In the genomic region with DNA sequence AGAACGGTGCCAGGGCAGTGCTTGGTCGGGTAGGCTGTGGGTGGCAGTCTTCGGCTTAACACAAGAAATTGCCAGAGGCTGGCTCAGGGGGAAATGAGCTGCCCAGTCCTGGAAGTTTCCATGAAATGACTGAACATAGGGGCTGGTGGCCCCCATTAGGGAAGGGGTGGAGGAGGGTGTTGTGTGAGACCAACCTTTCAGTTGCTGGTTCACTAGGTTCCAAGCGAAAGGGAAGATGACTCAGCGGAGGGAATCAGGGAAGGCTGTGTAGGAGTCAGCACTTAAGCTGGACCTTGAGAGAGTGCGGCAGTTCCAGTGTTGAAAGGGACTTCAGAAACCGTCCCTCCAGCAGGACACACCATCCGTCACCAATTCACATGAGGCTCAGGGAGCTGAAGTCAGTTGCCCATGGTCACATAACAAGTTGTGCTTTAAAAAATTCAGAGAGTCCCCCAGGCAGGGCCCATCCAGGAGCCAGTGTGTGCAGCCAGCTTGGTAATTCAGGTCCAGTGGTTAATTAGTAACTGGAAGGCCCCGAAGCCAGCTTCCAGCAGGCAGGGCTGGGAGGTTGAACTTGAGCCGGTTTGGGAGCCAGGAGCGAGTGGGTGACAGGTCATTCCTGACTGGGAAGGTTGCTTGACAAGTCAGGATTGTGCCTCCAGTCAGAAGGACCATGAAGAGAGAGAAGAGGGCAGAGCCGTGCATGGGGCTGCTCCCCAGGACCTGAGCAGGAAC, we compare ENCODE assay signal across 11 cellular contexts. TPM values are rescaled to one million over a fixed set of nuclear protein-coding genes. Genes with fewer than 3 reads are reported as not detected.
DNase-seq lines count a peak whose midpoint lies in the region; ATAC-seq and TF ChIP-seq lines count a peak whose summit lies in the region.
"Had no signal": no experiment of that assay in that cellular context is flagged by ENCODE, and none has a peak within 500 bp of the region (broad histone marks: within the 10 kb centered on the region; RNA-seq: fewer than 3 reads in every experiment).

A gene (plus strand): TSS at position 616 of the 735 bp plus-strand sequence. CDS start 7,469 bp downstream, outside the sequence.

- H3K27me3 ChIP-seq in left ventricle myocardium inferior (ENCODE audit: low read depth) (no peaks in the 10 kb centered on the region), upper lobe of right lung (no peaks in the 10 kb centered on the region)
- H3K27me3 ChIP-seq: tibial nerve had no signal

- H3K4me1 ChIP-seq in left ventricle myocardium inferior (peaks cover 6% of the 10 kb centered on the region), upper lobe of right lung (no peaks in the 10 kb centered on the region)
- H3K4me1 ChIP-seq: tibial nerve had no signal

- no peak for ATAC-seq in Right ventricle myocardium superior (ENCODE audit: poor library complexity)
- ATAC-seq in upper lobe of right lung, result peak; percentile 80
- ATAC-seq in GM18858 (IDR thresholded peaks at IDR 0.05; ENCODE audit: unreplicated experiment), result no peak
- no peak for ATAC-seq in HG03139 (IDR thresholded peaks at IDR 0.05; ENCODE audit: unreplicated experiment)
- ATAC-seq: activated T-cell treated with anti-CD3 and anti-CD28 coated beads, Interleukin-2, amount 50 U/mL, for 4 hours had no signal

- H3K36me3 ChIP-seq in left ventricle myocardium inferior (no peaks in the 10 kb centered on the region), upper lobe of right lung (no peaks in the 10 kb centered on the region)
- H3K36me3 ChIP-seq: tibial nerve had no signal

- no peak within 1 kb of the TSS for H3K27ac ChIP-seq in left ventricle myocardium inferior (replicated peaks)
- H3K27ac ChIP-seq in upper lobe of right lung, result no peak within 1 kb of the TSS

- DNase-seq in Right ventricle myocardium superior (peak; percentile 31), left ventricle myocardium inferior (no peak), dermis blood vessel endothelial cell (peak; percentile 45), mesenteric fat pad (ENCODE audit: low spot score) (no peak), upper lobe of right lung (peak; percentile 70), KG1 (lab: John Stamatoyannopoulos, UW) (no peak)
- DNase-seq: activated T-cell treated with anti-CD3 and anti-CD28 coated beads, Interleukin-2, amount 50 U/mL, for 4 hours; NCI-H2171 had no signal

- TF ChIP-seq CTCF in left ventricle myocardium inferior (IDR thresholded peaks at IDR 0.05; ENCODE audit: borderline replicate concordance) (no peak), upper lobe of right lung (IDR thresholded peaks at IDR 0.05) (no peak)

- H3K4me3 ChIP-seq in left ventricle myocardium inferior (no peak within 1 kb of the TSS), upper lobe of right lung (no peak within 1 kb of the TSS)
- H3K4me3 ChIP-seq: tibial nerve had no signal

- intact Hi-C loops in Right ventricle myocardium superior (cut with DNase I) (no loop called here), left ventricle myocardium inferior (cut with micrococcal nuclease) (no loop called here), upper lobe of right lung (cut with DNase I) (no loop called here)

- H3K9me3 ChIP-seq in left ventricle myocardium inferior (replicated peaks) (no peaks in the 10 kb centered on the region), upper lobe of right lung (no peaks in the 10 kb centered on the region)
- H3K9me3 ChIP-seq: tibial nerve had no signal

RNA-seq across cellular contexts. Expression of the gene that starts here (rescaled TPM):
- 0.38 TPM for total RNA-seq in Right ventricle myocardium superior
- 0.30 TPM for total RNA-seq in left ventricle myocardium inferior
- 0.23 and 0.34 TPM in 2 replicates for total RNA-seq in dermis blood vessel endothelial cell
- total RNA-seq in mesenteric fat pad, result 14.0 TPM
- 1.7 TPM for total RNA-seq in upper lobe of right lung

Comparison
In these comparisons a context has a peak if more than half of its experiments do, and no peak if none do; other contexts are left out.
1. Peak in DNase-seq in Right ventricle myocardium superior; RNA of the gene not detected or under 1 TPM.
2. Peak in DNase-seq in dermis blood vessel endothelial cell; RNA of the gene not detected or under 1 TPM.